ENCODE assay signal across 1 cellular context in genomic region chr6:89948876-89949275, GRCh38.
TF ChIP-seq lines count a peak whose summit lies in the region.

No MANE protein-coding gene starts in this region.

TF ChIP-seq in HepG2, 621 proteins besides CTCF, POLR2A, EP300 and RAD21:
- peak; percentile 76 for TF ChIP-seq MNT (IDR thresholded peaks at IDR 0.05)
- no peak for TF ChIP-seq SCMH1 (CRISPR knock-in tag; IDR thresholded peaks at IDR 0.05; ENCODE audit: borderline replicate concordance)
TF ChIP-seq in HepG2: peak in this region for 1.
